Comparison of ENCODE assay signal across 24 cellular contexts in the genomic region with DNA sequence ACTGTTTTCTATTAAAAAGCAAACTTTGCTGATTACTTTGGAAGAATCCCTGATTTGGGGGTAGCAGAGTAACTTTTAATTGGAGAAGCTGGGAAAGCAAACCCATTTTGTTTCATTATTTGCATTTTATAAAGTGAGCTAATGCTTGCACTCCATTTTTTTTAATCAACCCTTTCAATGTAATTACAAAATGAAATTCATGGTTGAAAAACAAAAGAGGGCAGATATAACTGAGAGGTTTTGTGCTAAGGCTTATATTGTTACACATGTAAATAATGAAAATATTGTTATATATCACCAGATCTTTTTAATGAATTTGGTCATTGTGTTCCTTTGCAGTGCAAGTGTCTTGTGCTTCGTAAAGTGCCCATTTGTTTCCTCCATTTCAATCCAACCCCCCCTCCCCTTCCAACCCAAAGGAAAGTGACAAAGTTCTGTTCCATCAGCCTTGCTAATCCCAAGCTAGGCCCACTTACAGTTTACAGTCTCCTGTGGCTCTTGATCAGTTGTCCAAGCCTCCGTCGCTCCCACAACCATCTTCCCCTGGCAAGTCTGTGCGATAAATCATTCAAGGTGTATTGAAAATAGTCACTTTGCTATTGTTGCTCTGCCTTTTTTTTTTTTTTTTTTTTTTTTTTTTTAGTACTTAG. TPM values are rescaled to one million over a fixed set of nuclear protein-coding genes. Genes with fewer than 3 reads are reported as not detected.
A peak's percentile ranks its signal among the peaks of the same experiment; 100 is the strongest.
DNase-seq lines count a peak whose midpoint lies in the region; TF ChIP-seq lines count a peak whose summit lies in the region.
"Had no signal": no experiment of that assay in that cellular context is flagged by ENCODE, and none has a peak within 500 bp of the region (broad histone marks: within the 10 kb centered on the region; RNA-seq: fewer than 3 reads in every experiment).

No MANE protein-coding gene starts in this region.

- in situ Hi-C loops in G401 (cut with HindIII; ENCODE audit: low sequenced_read_pairs), result no loop called here

- peak overlapping the region; percentile 92 for H3K27ac Mint-ChIP-seq in osteocyte (ENCODE audit: unreplicated experiment)
- H3K27ac Mint-ChIP-seq: activated naive CD4-positive, alpha-beta T cell treated with anti-CD3 and anti-CD28 coated beads, Interleukin-2, amount 10 ng/mL, durations not matched to agents 7 days and 5 days; CD14-positive monocyte; endodermal cell; stimulated activated effector memory CD8-positive, alpha-beta T cell treated with anti-CD3 and anti-CD28 coated beads, Interleukin-12 subunit alpha, Interleukin-12 subunit beta, amount 100 ng/mL, for 72 hours had no signal

- peaks cover 20% of the 10 kb centered on the region for H3K27me3 Mint-ChIP-seq in osteocyte (ENCODE audit: unreplicated experiment)

- no peak for TF ChIP-seq CTCF in osteocyte (IDR thresholded peaks at IDR 0.05)

- no peaks in the 10 kb centered on the region for H3K9me3 Mint-ChIP-seq in osteocyte (ENCODE audit: unreplicated experiment)
- H3K9me3 Mint-ChIP-seq: activated naive CD4-positive, alpha-beta T cell treated with anti-CD3 and anti-CD28 coated beads, Interleukin-2, amount 10 ng/mL, durations not matched to agents 7 days and 5 days; endodermal cell had no signal

- DNase-seq in G401 (ENCODE audit: low spot score) (peak; percentile 15), NCI-H524 treated with DMSO at 0.1 percent for 48 hours (lab: John Stamatoyannopoulos, UW) (peak; percentile 31), globus pallidus (ENCODE audit: low spot score) (peak; percentile 91), osteocyte (ENCODE audit: extremely low spot score, unreplicated experiment) (no peak), HUDEP-2 (lab: John Stamatoyannopoulos, UW; ENCODE audit: unreplicated experiment in 76 of 76) (no peak), SK-N-DZ (ENCODE audit: low spot score) (no peak)
- DNase-seq in stimulated activated CD4-positive, alpha-beta T cell treated with anti-CD3 and anti-CD28 coated beads, Interleukin-4, amount 100 ng/mL, for 24 hours, result no peak
- DNase-seq in stimulated activated CD4-positive, alpha-beta T cell treated with anti-CD3 and anti-CD28 coated beads, Interleukin-2, amount 100 ng/mL, for 48 hours, result no peak
- DNase-seq: activated CD4-positive, CD25-positive, alpha-beta regulatory T cell treated with anti-CD3 and anti-CD28 coated beads, Interleukin-2, amount 50 U/mL, for 72 hours; activated naive CD4-positive, alpha-beta T cell treated with anti-CD3 and anti-CD28 coated beads, Interleukin-2, amount 10 ng/mL, durations not matched to agents 7 days and 5 days; activated T-cell treated with anti-CD3 and anti-CD28 coated beads, Interleukin-2, amount 50 U/mL, for 4 hours; aorta; colonic mucosa; endodermal cell; GDM1; NCI-H1694 treated with DMSO at 0.1 percent for 48 hours; NCI-H446; RPMI8226; sigmoid colon; T1000 had no signal

- peaks cover 42% of the 10 kb centered on the region for H3K4me1 Mint-ChIP-seq in osteocyte (ENCODE audit: unreplicated experiment)

- H3K36me3 Mint-ChIP-seq in osteocyte (ENCODE audit: unreplicated experiment), result peaks cover 12% of the 10 kb centered on the region
- H3K36me3 Mint-ChIP-seq: activated naive CD4-positive, alpha-beta T cell treated with anti-CD3 and anti-CD28 coated beads, Interleukin-2, amount 10 ng/mL, durations not matched to agents 7 days and 5 days had no signal

- peak overlapping the region; percentile 75 for H3K4me3 Mint-ChIP-seq in osteocyte (ENCODE audit: unreplicated experiment)
- H3K4me3 Mint-ChIP-seq: activated naive CD4-positive, alpha-beta T cell treated with anti-CD3 and anti-CD28 coated beads, Interleukin-2, amount 10 ng/mL, durations not matched to agents 7 days and 5 days; activated T-cell treated with anti-CD3 and anti-CD28 coated beads, Interleukin-2, amount 50 U/mL, for 4 hours; endodermal cell; stimulated activated effector memory CD8-positive, alpha-beta T cell treated with anti-CD3 and anti-CD28 coated beads, Interleukin-12 subunit alpha, Interleukin-12 subunit beta, amount 100 ng/mL, for 72 hours had no signal

RNA-seq across cellular contexts. Expression of a gene that starts 6.4 kb away (rescaled TPM):
- not detected in 2 replicates for total RNA-seq in G401 (2014; rRNA removed; shearing (Covaris generic))
- total RNA-seq in osteocyte, result 35.5 TPM in 2 replicates
- 0.19 TPM in 1 of 2 replicates, not detected in the other for polyA plus RNA-seq in SK-N-DZ (2014; cell fraction: cytosol; rRNA removed)
- 0.26 TPM in 1 of 2 replicates, not detected in the other for polyA plus RNA-seq in SK-N-DZ (2014; cell fraction: nucleus; rRNA removed)
- total RNA-seq: activated T-cell treated with anti-CD3 and anti-CD28 coated beads, Interleukin-2, amount 50 U/mL, for 4 hours; endodermal cell; fibroblast of lung had no signal
- polyA plus RNA-seq: AG04450, CD14-positive monocyte had no signal

Comparison
In these comparisons a context has a peak if more than half of its experiments do, and no peak if none do; other contexts are left out.
1. DNase-seq: peak in G401 (single experiment), NCI-H524 treated with DMSO at 0.1 percent for 48 hours (single experiment) and globus pallidus (single experiment); none in osteocyte (single experiment), stimulated activated CD4-positive, alpha-beta T cell treated with anti-CD3 and anti-CD28 coated beads, Interleukin-4, amount 100 ng/mL, for 24 hours (single experiment), stimulated activated CD4-positive, alpha-beta T cell treated with anti-CD3 and anti-CD28 coated beads, Interleukin-2, amount 100 ng/mL, for 48 hours (0 of 2), HUDEP-2 (0 of 76) and SK-N-DZ (single experiment).
2. RNA of a gene that starts 6.4 kb away (total RNA-seq): 35.5 TPM in osteocyte; not detected in G401; every median in the first group is over 10 times any median in the second.